ENCODE assay signal across 11 cellular contexts in the genomic region with DNA sequence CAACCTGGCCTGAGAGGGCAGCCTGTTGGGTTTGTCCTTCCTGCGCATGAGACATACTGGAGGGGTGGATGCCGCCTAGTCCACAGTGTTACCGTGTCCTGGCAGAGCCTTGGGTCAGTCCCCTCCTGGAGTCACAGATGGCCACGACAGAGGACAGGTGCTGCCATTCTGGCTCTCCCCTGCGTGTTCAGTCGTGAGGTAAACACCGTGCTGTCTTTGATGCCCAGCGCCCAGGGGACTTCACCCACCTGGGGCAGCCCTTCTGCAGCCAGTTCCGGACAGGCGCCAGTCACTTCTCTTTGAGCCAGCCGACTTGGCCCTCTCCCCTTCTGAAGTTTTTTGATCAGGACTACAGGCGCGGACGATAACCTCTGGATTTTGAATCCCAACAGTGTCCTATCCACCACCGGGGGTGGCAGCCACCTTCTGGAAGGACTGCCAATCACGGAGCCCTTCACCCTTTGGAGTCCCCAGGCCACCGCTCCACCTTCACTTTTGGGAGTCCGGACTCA.
DNase-seq lines count a peak whose midpoint lies in the region; ATAC-seq, FAIRE-seq and TF ChIP-seq lines count a peak whose summit lies in the region.
"Had no signal": no experiment of that assay in that cellular context is flagged by ENCODE, and none has a peak within 500 bp of the region (broad histone marks: within the 10 kb centered on the region; RNA-seq: fewer than 3 reads in every experiment).

No MANE protein-coding gene starts in this region.

- peaks cover 21% of the 10 kb centered on the region for H3K4me1 ChIP-seq in left ventricle myocardium inferior
- peaks cover 4 to 16% (median 13%) of the 10 kb centered on the region in 3 donors for H3K4me1 ChIP-seq in pancreas

- TF ChIP-seq CTCF in AG10803 (conservative IDR thresholded peaks at IDR 0.05; ENCODE audit: low read length) (no peak), VCaP (conservative IDR thresholded peaks at IDR 0.05) (no peak), left ventricle myocardium inferior (IDR thresholded peaks at IDR 0.05; ENCODE audit: borderline replicate concordance) (no peak), pancreas (IDR thresholded peaks at IDR 0.05) (no peak)

- no peak for FAIRE-seq in pancreas (lab: Jason Lieb, UNC)

- intact Hi-C loops in left ventricle myocardium inferior (cut with micrococcal nuclease): no loop called here
- intact Hi-C loops in pancreas (cut with DNase I): no loop called here

- H3K27me3 ChIP-seq in left ventricle myocardium inferior (ENCODE audit: low read depth) (peaks cover 96% of the 10 kb centered on the region), pancreas (no peaks in the 10 kb centered on the region)

- H3K9me3 ChIP-seq in left ventricle myocardium inferior (replicated peaks) (no peaks in the 10 kb centered on the region), pancreas (no peaks in the 10 kb centered on the region)

- peak overlapping the region; percentile 82 for H3K27ac ChIP-seq in VCaP
- no peak overlapping the region for H3K27ac ChIP-seq in left ventricle myocardium inferior (replicated peaks)
- no peak overlapping the region for H3K27ac ChIP-seq in pancreas

- ATAC-seq in pancreas (peak; percentile 2 to 11 (median 3)), HG03342 (IDR thresholded peaks at IDR 0.05; ENCODE audit: unreplicated experiment) (no peak), GM19351 (IDR thresholded peaks at IDR 0.05; ENCODE audit: unreplicated experiment) (no peak), HG02981 (IDR thresholded peaks at IDR 0.05; ENCODE audit: unreplicated experiment) (no peak)
- ATAC-seq: natural killer cell had no signal

- H3K36me3 ChIP-seq in left ventricle myocardium inferior: no peaks in the 10 kb centered on the region
- H3K36me3 ChIP-seq in pancreas: no peaks in the 10 kb centered on the region

- WGBS in pancreas, 2 donors: 19 to 26% methylated on average over 18 of the region's 18 CpGs

- DNase-seq in AG10803 (ENCODE audit: low read depth): no peak
- DNase-seq in left ventricle myocardium inferior: no peak
- peak; percentile 12 to 67 (median 29) for DNase-seq in pancreas
- no peak for DNase-seq in activated CD4-positive, alpha-beta T cell treated with anti-CD3 and anti-CD28 coated beads, Interleukin-2, amount 50 U/mL, for 1 hour
- DNase-seq: CD4-positive, alpha-beta T cell; natural killer cell; stimulated activated naive CD4-positive, alpha-beta T cell had no signal

- H3K4me3 ChIP-seq in AG10803 (ENCODE audit: low read length) (peak overlapping the region; percentile 52), left ventricle myocardium inferior (peak overlapping the region; percentile 64), pancreas (peak overlapping the region; percentile 35 to 59 (median 47))

Comparison
In these comparisons a context has a peak if more than half of its experiments do, and no peak if none do; other contexts are left out.
1. DNase-seq: peak in pancreas (6 of 6); none in AG10803 (single experiment), left ventricle myocardium inferior (single experiment) and activated CD4-positive, alpha-beta T cell treated with anti-CD3 and anti-CD28 coated beads, Interleukin-2, amount 50 U/mL, for 1 hour (single experiment).
2. ATAC-seq: peak in pancreas (4 of 4); none in HG03342 (single experiment), GM19351 (single experiment) and HG02981 (single experiment).
3. Peak in every context shown above with its lines, with median percentiles within 50 percentile points of each other: H3K4me3 ChIP-seq.